Comparison of ENCODE assay signal across 10 cellular contexts in genomic region chr15:99361541-99362185, GRCh38.
A peak's percentile ranks its signal among the peaks of the same experiment; 100 is the strongest.
DNase-seq lines count a peak whose midpoint lies in the region; ATAC-seq, FAIRE-seq and TF ChIP-seq lines count a peak whose summit lies in the region.
"Had no signal": no experiment of that assay in that cellular context is flagged by ENCODE, and none has a peak within 500 bp of the region (broad histone marks: within the 10 kb centered on the region; RNA-seq: fewer than 3 reads in every experiment).

No MANE protein-coding gene starts in this region.

- H3K9me3 ChIP-seq in pancreas = no peaks in the 10 kb centered on the region

- no peaks in the 10 kb centered on the region for H3K36me3 ChIP-seq in pancreas

- H3K27ac ChIP-seq in pancreas = no peak overlapping the region

- no peak overlapping the region for H3K4me3 ChIP-seq in epithelial cell of esophagus (ENCODE audit: low read length)
- H3K4me3 ChIP-seq in pancreas = no peak overlapping the region

- intact Hi-C loops in pancreas (cut with DNase I) = no loop called here
- intact Hi-C loops in posterior vena cava (cut with DNase I) = no loop called here

- 84 to 87% methylated on average over 13 of the region's 13 CpGs for WGBS in pancreas, 2 donors

- H3K27me3 ChIP-seq in pancreas = no peaks in the 10 kb centered on the region

- H3K4me1 ChIP-seq in pancreas = no peaks in the 10 kb centered on the region

- TF ChIP-seq CTCF in epithelial cell of esophagus (IDR thresholded peaks at IDR 0.05; ENCODE audit: insufficient read depth, low read depth, low read length, missing control alignments) (peak; percentile 62), pancreas (IDR thresholded peaks at IDR 0.05) (peak in 3 of 4 donors; percentile 16 to 31 (median 27))

- no peak for FAIRE-seq in pancreas (lab: Jason Lieb, UNC)

- ATAC-seq in pancreas (peak in 1 of 4 donors; percentile 31), HG03159 (IDR thresholded peaks at IDR 0.05; ENCODE audit: unreplicated experiment) (no peak)

- peak; percentile 4 for DNase-seq in DMS 273 (lab: John Stamatoyannopoulos, UW; ENCODE audit: unreplicated experiment)
- DNase-seq in DMS 273 treated with DMSO at 0.1 percent for 48 hours (lab: John Stamatoyannopoulos, UW) = no peak
- DNase-seq in NAMALWA (ENCODE audit: low spot score) = peak; percentile 32
- peak; percentile 59 for DNase-seq in epithelial cell of esophagus (ENCODE audit: low read depth)
- no peak for DNase-seq in pancreas
- no peak for DNase-seq in posterior vena cava (ENCODE audit: low spot score)
- DNase-seq in stimulated activated CD4-positive, alpha-beta T cell treated with anti-CD3 and anti-CD28 coated beads, Interleukin-2, amount 100 ng/mL, for 24 hours = no peak
- DNase-seq: activated CD4-positive, alpha-beta memory T cell treated with anti-CD3 and anti-CD28 coated beads for 36 hours; cerebellar nuclear complex had no signal

Comparison
In these comparisons a context has a peak if more than half of its experiments do, and no peak if none do; other contexts are left out.
1. DNase-seq: peak in DMS 273 (single experiment), NAMALWA (single experiment) and epithelial cell of esophagus (single experiment); none in DMS 273 treated with DMSO at 0.1 percent for 48 hours (single experiment), pancreas (0 of 6), posterior vena cava (single experiment) and stimulated activated CD4-positive, alpha-beta T cell treated with anti-CD3 and anti-CD28 coated beads, Interleukin-2, amount 100 ng/mL, for 24 hours (0 of 2).